ENCODE assay signal across 15 cellular contexts in genomic region chr6:13537527-13537897, GRCh38. TPM values are rescaled to one million over a fixed set of nuclear protein-coding genes. Genes with fewer than 3 reads are reported as not detected.
DNase-seq lines count a peak whose midpoint lies in the region; ATAC-seq, FAIRE-seq and TF ChIP-seq lines count a peak whose summit lies in the region.
"Had no signal": no experiment of that assay in that cellular context is flagged by ENCODE, and none has a peak within 500 bp of the region (broad histone marks: within the 10 kb centered on the region; RNA-seq: fewer than 3 reads in every experiment).

No MANE protein-coding gene starts in this region.

- WGBS in heart right ventricle, 2 donors, result 55 to 67% methylated on average over 2 of the region's 2 CpGs

- POLR2A ChIA-PET in T-cell (lab: Charles Lee), result no interaction called here

- H3K36me3 ChIP-seq in heart right ventricle (no peaks in the 10 kb centered on the region), right atrium auricular region (no peaks in the 10 kb centered on the region), left ventricle myocardium inferior (no peaks in the 10 kb centered on the region), mucosa of descending colon (ENCODE audit: low read depth) (no peaks in the 10 kb centered on the region)
- H3K36me3 ChIP-seq: HAP-1 had no signal

- no peaks in the 10 kb centered on the region for H3K27me3 Mint-ChIP-seq in T-cell
- H3K27me3 Mint-ChIP-seq: B cell; CD4-positive, alpha-beta T cell had no signal

- H3K36me3 Mint-ChIP-seq in T-cell, result no peaks in the 10 kb centered on the region

- FAIRE-seq in GM12892 (lab: Jason Lieb, UNC), result no peak
- FAIRE-seq: H1, HTR-8/SVneo had no signal

- CTCF ChIA-PET in T-cell (lab: Charles Lee), result interaction anchor here (0.6 to 2.1 kb wide), 7 partner anchors 15 to 209 kb away, joined by 3 to 9 read pairs (median 3); partner anchors contain the start of gene TBC1D7 (in 1 of the 2)

- H3K4me1 ChIP-seq in heart right ventricle (peaks cover 0 to 33% (median 12%) of the 10 kb centered on the region in 9 donors), right atrium auricular region (peaks cover 0 to 9% of the 10 kb centered on the region in 2 donors), left ventricle myocardium inferior (peaks cover 24% of the 10 kb centered on the region), mucosa of descending colon (ENCODE audit: low read depth) (peaks cover 11% of the 10 kb centered on the region)
- H3K4me1 ChIP-seq: HAP-1 had no signal

- ATAC-seq in heart right ventricle (peak in 7 of 8 donors; percentile 43 to 91 (median 82)), mucosa of descending colon (peak; percentile 31), T-cell (replicated peaks in 1 of 4) (no peak)

- H3K4me3 Mint-ChIP-seq in T-cell, result no peak overlapping the region
- H3K4me3 Mint-ChIP-seq: B cell; CD4-positive, alpha-beta T cell had no signal

- DNase-seq in heart right ventricle (no peak), right atrium auricular region (ENCODE audit: low spot score) (no peak), left ventricle myocardium inferior (no peak), mucosa of descending colon (no peak), T-helper 9 cell (no peak), T-cell (no peak), GM12892 (ENCODE audit: insufficient read length) (no peak)
- DNase-seq: Calu3; CD4-positive, alpha-beta T cell; DMS79 had no signal

- intact Hi-C loops in heart right ventricle (cut with DNase I) (loop anchor here in 6 of 10 donors (5.0 to 10.0 kb wide), 7 partner anchors 50 to 200 kb away; partner anchors contain the start of gene GFOD1 (in 1 of the 6)), left ventricle myocardium inferior (cut with micrococcal nuclease) (loop anchor here (5.0 kb wide), 2 partner anchors 50 to 200 kb away; partner anchors contain the start of gene GFOD1), mucosa of descending colon (cut with DNase I, micrococcal nuclease) (loop anchor here (10.0 kb wide), 1 partner anchor 203 kb away; no protein-coding TSS in a partner anchor)

- no peaks in the 10 kb centered on the region for H3K4me1 Mint-ChIP-seq in T-cell

- H3K27ac Mint-ChIP-seq in T-cell, result no peak overlapping the region
- H3K27ac Mint-ChIP-seq: B cell; CD4-positive, alpha-beta T cell had no signal

- H3K4me3 ChIP-seq in heart right ventricle (no peak overlapping the region), right atrium auricular region (no peak overlapping the region), left ventricle myocardium inferior (no peak overlapping the region), mucosa of descending colon (no peak overlapping the region)
- H3K4me3 ChIP-seq: HAP-1 had no signal

- no peak for TF ChIP-seq POLR2A in GM12892 (IDR thresholded peaks at IDR 0.05; ENCODE audit: low read depth, low read length)

- TF ChIP-seq CTCF in heart right ventricle (IDR thresholded peaks at IDR 0.05) (no peak), right atrium auricular region (IDR thresholded peaks at IDR 0.05) (no peak), left ventricle myocardium inferior (IDR thresholded peaks at IDR 0.05; ENCODE audit: borderline replicate concordance) (no peak), mucosa of descending colon (IDR thresholded peaks at IDR 0.05) (no peak)

- no peaks in the 10 kb centered on the region for H3K9me3 Mint-ChIP-seq in T-cell
- H3K9me3 Mint-ChIP-seq: CD4-positive, alpha-beta T cell had no signal

- H3K27ac ChIP-seq in heart right ventricle, result peak overlapping the region in 6 of 10 donors; percentile 37 to 62 (median 49)
- H3K27ac ChIP-seq in right atrium auricular region, result no peak overlapping the region
- H3K27ac ChIP-seq in left ventricle myocardium inferior (replicated peaks), result peak overlapping the region; percentile 65

- H3K27me3 ChIP-seq in heart right ventricle, result no peaks in the 10 kb centered on the region
- H3K27me3 ChIP-seq in right atrium auricular region, result no peaks in the 10 kb centered on the region
- H3K27me3 ChIP-seq in left ventricle myocardium inferior (ENCODE audit: low read depth), result no peaks in the 10 kb centered on the region

- H3K9me3 ChIP-seq in heart right ventricle (no peaks in the 10 kb centered on the region), right atrium auricular region (no peaks in the 10 kb centered on the region), left ventricle myocardium inferior (replicated peaks) (no peaks in the 10 kb centered on the region), mucosa of descending colon (no peaks in the 10 kb centered on the region)
- H3K9me3 ChIP-seq: HAP-1 had no signal

RNA-seq across cellular contexts. Expression of gene SIRT5, which starts 36.9 kb away (rescaled TPM):
- total RNA-seq in heart right ventricle (10 to 100 TPM; 32.9 to 60.1 (median 47.2) TPM), right atrium auricular region (10 to 100 TPM; 17.9 to 31.2 TPM), left ventricle myocardium inferior (58.0 TPM), mucosa of descending colon (10 to 100 TPM; 15.9 to 21.1 (median 16.5) TPM), T-cell (10 to 100 TPM; 11.7 to 21.5 (median 16.8) TPM)
- polyA plus RNA-seq in heart right ventricle, result 10 to 100 TPM; 10.8 to 23.4 TPM
- 9.9 TPM for polyA plus RNA-seq in GM12892 (2012; ENCODE audit: missing spikeins)

RNA-seq across cellular contexts. Expression of gene GFOD1, which starts 50.1 kb away (rescaled TPM):
- total RNA-seq in heart right ventricle (10 to 100 TPM; 26.5 to 96.5 (median 41.0) TPM), right atrium auricular region (10 to 100 TPM; 66.2 to 96.3 TPM), left ventricle myocardium inferior (51.6 TPM), mucosa of descending colon (10 to 100 TPM; 10.4 to 22.4 (median 13.2) TPM), T-cell (1 to 10 TPM; 1.9 to 3.2 (median 2.3) TPM)
- 10 to 100 TPM; 13.8 to 18.2 TPM for polyA plus RNA-seq in heart right ventricle
- 11.2 TPM for polyA plus RNA-seq in GM12892 (2012; ENCODE audit: missing spikeins)
- total RNA-seq: G401 had no signal

Comparison
In these comparisons a context has a peak if more than half of its experiments do, and no peak if none do; other contexts are left out.
1. H3K27ac ChIP-seq: peak in heart right ventricle (6 of 10) and left ventricle myocardium inferior (single experiment); none in right atrium auricular region (0 of 2).
2. ATAC-seq: peak in heart right ventricle (7 of 8) and mucosa of descending colon (single experiment); none in T-cell (0 of 4).